ENCODE assay signal across 17 cellular contexts in genomic region chr3:197592361-197593045, GRCh38. TPM values are rescaled to one million over a fixed set of nuclear protein-coding genes. Genes with fewer than 3 reads are reported as not detected.
DNase-seq lines count a peak whose midpoint lies in the region; ATAC-seq lines count a peak whose summit lies in the region.
"Had no signal": no experiment of that assay in that cellular context is flagged by ENCODE, and none has a peak within 500 bp of the region (broad histone marks: within the 10 kb centered on the region; RNA-seq: fewer than 3 reads in every experiment).

No MANE protein-coding gene starts in this region.

- no peaks in the 10 kb centered on the region for H3K27me3 Mint-ChIP-seq in T-cell
- no peaks in the 10 kb centered on the region for H3K27me3 Mint-ChIP-seq in activated T-helper 17 cell treated with anti-CD3 and anti-CD28 coated beads, Interleukin-2, amount 50 U/mL, for 72 hours
- H3K27me3 Mint-ChIP-seq: naive thymus-derived CD8-positive, alpha-beta T cell had no signal

- DNase-seq in activated CD4-positive, alpha-beta T cell treated with anti-CD3 and anti-CD28 coated beads for 4 hours: peak; percentile 19 to 41
- DNase-seq in activated CD4-positive, alpha-beta T cell treated with anti-CD3 and anti-CD28 coated beads, Interleukin-2, amount 50 U/mL, for 1 hour: no peak
- DNase-seq in T-cell: peak in 1 of 34 experiments; percentile 1
- DNase-seq in stimulated activated CD4-positive, alpha-beta T cell treated with anti-CD3 and anti-CD28 coated beads, Interleukin-2, amount 100 ng/mL, for 4 hours (ENCODE audit: low read depth): peak; percentile 19
- no peak for DNase-seq in HuH-7 (ENCODE audit: low spot score)
- DNase-seq in T-helper 9 cell: no peak
- DNase-seq: Calu3; dorsolateral prefrontal cortex; GM23248; KG1; left ventricle myocardium inferior; naive thymus-derived CD8-positive, alpha-beta T cell; NCI-H345; right cardiac atrium had no signal

- peak in 2 of 4 experiments; percentile 61 to 78 for ATAC-seq in T-cell (replicated peaks in 1 of 4)
- peak; percentile 83 for ATAC-seq in activated T-helper 17 cell treated with anti-CD3 and anti-CD28 coated beads, Interleukin-2, amount 50 U/mL, for 72 hours (replicated peaks)
- ATAC-seq in GM21529 (IDR thresholded peaks at IDR 0.05; ENCODE audit: unreplicated experiment): no peak
- ATAC-seq: naive thymus-derived CD8-positive, alpha-beta T cell; right cardiac atrium had no signal

- peaks cover 19 to 23% (median 20%) of the 10 kb centered on the region in 3 donors for H3K4me1 Mint-ChIP-seq in T-cell
- H3K4me1 Mint-ChIP-seq in activated T-helper 17 cell treated with anti-CD3 and anti-CD28 coated beads, Interleukin-2, amount 50 U/mL, for 72 hours: peaks cover 21% of the 10 kb centered on the region

- no peaks in the 10 kb centered on the region for H3K36me3 Mint-ChIP-seq in T-cell
- no peaks in the 10 kb centered on the region for H3K36me3 Mint-ChIP-seq in activated T-helper 17 cell treated with anti-CD3 and anti-CD28 coated beads, Interleukin-2, amount 50 U/mL, for 72 hours (ENCODE audit: low read depth)
- H3K36me3 Mint-ChIP-seq: naive thymus-derived CD8-positive, alpha-beta T cell had no signal

- POLR2A ChIA-PET in T-cell (lab: Charles Lee): no interaction called here

- CTCF ChIA-PET in T-cell (lab: Charles Lee): no interaction called here

- H3K27ac Mint-ChIP-seq in T-cell: peak overlapping the region; percentile 7 to 87
- peak overlapping the region; percentile 92 for H3K27ac Mint-ChIP-seq in activated T-helper 17 cell treated with anti-CD3 and anti-CD28 coated beads, Interleukin-2, amount 50 U/mL, for 72 hours

- H3K4me3 Mint-ChIP-seq in T-cell: peak overlapping the region in 1 of 3 donors; percentile 48
- peak overlapping the region; percentile 83 for H3K4me3 Mint-ChIP-seq in activated T-helper 17 cell treated with anti-CD3 and anti-CD28 coated beads, Interleukin-2, amount 50 U/mL, for 72 hours

- H3K9me3 Mint-ChIP-seq in T-cell: no peaks in the 10 kb centered on the region
- H3K9me3 Mint-ChIP-seq in activated T-helper 17 cell treated with anti-CD3 and anti-CD28 coated beads, Interleukin-2, amount 50 U/mL, for 72 hours: no peaks in the 10 kb centered on the region
- H3K9me3 Mint-ChIP-seq: naive thymus-derived CD8-positive, alpha-beta T cell had no signal

RNA-seq across cellular contexts. Expression of gene BDH1, which starts 36.7 kb away (rescaled TPM):
- total RNA-seq in T-cell: 10 to 100 TPM; 31.1 to 74.7 (median 68.9) TPM
- 10 to 100 TPM; 82.3 to 89.2 TPM for total RNA-seq in activated T-helper 17 cell treated with anti-CD3 and anti-CD28 coated beads, Interleukin-2, amount 50 U/mL, for 72 hours
- total RNA-seq: A172 had no signal

Comparison
In these comparisons a context has a peak if more than half of its experiments do, and no peak if none do; other contexts are left out.
1. DNase-seq: peak in activated CD4-positive, alpha-beta T cell treated with anti-CD3 and anti-CD28 coated beads for 4 hours (2 of 2) and stimulated activated CD4-positive, alpha-beta T cell treated with anti-CD3 and anti-CD28 coated beads, Interleukin-2, amount 100 ng/mL, for 4 hours (single experiment); none in activated CD4-positive, alpha-beta T cell treated with anti-CD3 and anti-CD28 coated beads, Interleukin-2, amount 50 U/mL, for 1 hour (single experiment), HuH-7 (single experiment) and T-helper 9 cell (single experiment).